8 cellular contexts compared by ENCODE assay signal in genomic region chr16:58511933-58512815, GRCh38.
DNase-seq lines count a peak whose midpoint lies in the region; ATAC-seq and TF ChIP-seq lines count a peak whose summit lies in the region.

No MANE protein-coding gene starts in this region.

- H3K4me3 ChIP-seq in DND-41 (ENCODE audit: low read depth in 1 of 2, low read length in 2 of 2) = no peak overlapping the region

- DNase-seq in DND-41 (peak; percentile 82), NCI-H69 (lab: John Stamatoyannopoulos, UW) (peak; percentile 59), dedifferentiated amniotic fluid mesenchymal stem cell (ENCODE audit: extremely low spot score) (peak; percentile 47), medulla oblongata (ENCODE audit: extremely low spot score) (peak; percentile 71), NCI-H1048 (lab: John Stamatoyannopoulos, UW) (no peak)
- DNase-seq in activated CD4-positive, alpha-beta T cell treated with anti-CD3 and anti-CD28 coated beads, Interleukin-2, amount 50 U/mL, for 1 hour = peak; percentile 88
- peak; percentile 68 to 72 for DNase-seq in stimulated activated CD8-positive, alpha-beta memory T cell treated with anti-CD3 and anti-CD28 coated beads, Interleukin-2, amount 100 ng/mL, for 1 hour (ENCODE audit: low read depth in 2 of 2)

- no peaks in the 10 kb centered on the region for H3K4me1 ChIP-seq in DND-41 (ENCODE audit: insufficient read depth, low read length)

- no peaks in the 10 kb centered on the region for H3K79me2 ChIP-seq in DND-41 (ENCODE audit: insufficient read depth, low read length)

- H3K27me3 ChIP-seq in DND-41 (ENCODE audit: insufficient read depth, low read length, poor library complexity) = no peaks in the 10 kb centered on the region

- ATAC-seq in DND-41 (ENCODE audit: insufficient read depth, low read depth) (peak; percentile 80), HG02759 (IDR thresholded peaks at IDR 0.05; ENCODE audit: unreplicated experiment) (peak; percentile 32)

- H2AFZ ChIP-seq in DND-41 (ENCODE audit: low read depth, low read length) = no peak overlapping the region

- H3K9ac ChIP-seq in DND-41 (ENCODE audit: low read depth, low read length) = no peak overlapping the region

- no peak overlapping the region for H3K4me2 ChIP-seq in DND-41 (ENCODE audit: insufficient read depth, low read length)

- no peaks in the 10 kb centered on the region for H3K9me3 ChIP-seq in DND-41 (ENCODE audit: insufficient read depth, low read length, severe bottlenecking)

- peak; percentile 85 for TF ChIP-seq CTCF in DND-41 (IDR thresholded peaks at IDR 0.05; ENCODE audit: borderline replicate concordance, extremely low read depth, low read length, poor library complexity, severe bottlenecking)

- peaks cover 29% of the 10 kb centered on the region for H4K20me1 ChIP-seq in DND-41 (ENCODE audit: insufficient read depth, low read length)

- peaks cover 38% of the 10 kb centered on the region for H3K36me3 ChIP-seq in DND-41 (ENCODE audit: insufficient read depth, low read length)

- H3K27ac ChIP-seq in DND-41 (ENCODE audit: low read length) = peak overlapping the region; percentile 35; the same call in 1 of the 2 replicates
